In genomic region chr19:13838943-13839192, GRCh38 we compare ENCODE assay signal across 8 cellular contexts.
DNase-seq lines count a peak whose midpoint lies in the region; ATAC-seq and TF ChIP-seq lines count a peak whose summit lies in the region.

No MANE protein-coding gene starts in this region.

- ATAC-seq in stimulated activated naive CD8-positive, alpha-beta T cell treated with anti-CD3 and anti-CD28 coated beads, Interleukin-15, Interleukin-2, amounts not matched to agents 100 U/mL and 50 U/mL, for 24 hours = no peak
- ATAC-seq in HG02588 (IDR thresholded peaks at IDR 0.05; ENCODE audit: unreplicated experiment) (no peak), GM19452 (IDR thresholded peaks at IDR 0.05; ENCODE audit: unreplicated experiment) (no peak)

- peaks cover 51% of the 10 kb centered on the region for H3K36me3 Mint-ChIP-seq in stimulated activated naive CD8-positive, alpha-beta T cell treated with anti-CD3 and anti-CD28 coated beads, Interleukin-15, Interleukin-2, amounts not matched to agents 100 ng/mL and 50 ng/mL, for 24 hours (ENCODE audit: low read depth)

- peaks cover 60% of the 10 kb centered on the region for H3K4me1 Mint-ChIP-seq in stimulated activated naive CD8-positive, alpha-beta T cell treated with anti-CD3 and anti-CD28 coated beads, Interleukin-15, Interleukin-2, amounts not matched to agents 100 ng/mL and 50 ng/mL, for 24 hours (ENCODE audit: low read depth)

- H3K4me3 Mint-ChIP-seq in stimulated activated naive CD8-positive, alpha-beta T cell treated with anti-CD3 and anti-CD28 coated beads, Interleukin-15, Interleukin-2, amounts not matched to agents 100 ng/mL and 50 ng/mL, for 24 hours = peak overlapping the region; percentile 90

- peaks cover 63% of the 10 kb centered on the region for H3K36me3 ChIP-seq in brain microvascular endothelial cell (replicated peaks)

- no peak for TF ChIP-seq CTCF in brain microvascular endothelial cell (IDR thresholded peaks at IDR 0.05; ENCODE audit: low read depth, low read length, missing control alignments)

- H3K27me3 ChIP-seq in brain microvascular endothelial cell (replicated peaks) = no peaks in the 10 kb centered on the region

- H3K9me3 Mint-ChIP-seq in stimulated activated naive CD8-positive, alpha-beta T cell treated with anti-CD3 and anti-CD28 coated beads, Interleukin-15, Interleukin-2, amounts not matched to agents 100 ng/mL and 50 ng/mL, for 24 hours = no peaks in the 10 kb centered on the region

- H3K4me3 ChIP-seq in brain microvascular endothelial cell (ENCODE audit: low read depth, low read length) = peak overlapping the region; percentile 80

- in situ Hi-C loops in brain microvascular endothelial cell (cut with HindIII; ENCODE audit: low pct_ligation_motif_present, low sequenced_read_pairs) = no loop called here

- H3K27me3 Mint-ChIP-seq in stimulated activated naive CD8-positive, alpha-beta T cell treated with anti-CD3 and anti-CD28 coated beads, Interleukin-15, Interleukin-2, amounts not matched to agents 100 ng/mL and 50 ng/mL, for 24 hours = no peaks in the 10 kb centered on the region

- peak overlapping the region; percentile 96 for H3K27ac ChIP-seq in brain microvascular endothelial cell

- H3K27ac Mint-ChIP-seq in stimulated activated naive CD8-positive, alpha-beta T cell treated with anti-CD3 and anti-CD28 coated beads, Interleukin-15, Interleukin-2, amounts not matched to agents 100 ng/mL and 50 ng/mL, for 24 hours = peak overlapping the region; percentile 98

- DNase-seq in stimulated activated naive CD8-positive, alpha-beta T cell treated with anti-CD3 and anti-CD28 coated beads, Interleukin-15, Interleukin-2, amounts not matched to agents 100 U/mL and 50 U/mL, for 24 hours = no peak
- DNase-seq in brain microvascular endothelial cell = no peak
- peak; percentile 5 for DNase-seq in midbrain (lab: John Stamatoyannopoulos, UW)
- no peak for DNase-seq in SIG-M5 (lab: John Stamatoyannopoulos, UW)
- DNase-seq in superior temporal gyrus (ENCODE audit: extremely low spot score) = no peak
